Comparison of ENCODE assay signal across 9 cellular contexts in genomic region chr17:47905221-47905733, GRCh38. TPM values are rescaled to one million over a fixed set of nuclear protein-coding genes. Genes with fewer than 3 reads are reported as not detected.
DNase-seq lines count a peak whose midpoint lies in the region; ATAC-seq and TF ChIP-seq lines count a peak whose summit lies in the region.
"Had no signal": no experiment of that assay in that cellular context is flagged by ENCODE, and none has a peak within 500 bp of the region (broad histone marks: within the 10 kb centered on the region; RNA-seq: fewer than 3 reads in every experiment).

No MANE protein-coding gene starts in this region.

- H3K9me3 ChIP-seq in AG04450 (ENCODE audit: control insufficient read depth, insufficient read depth, low read length) (no peaks in the 10 kb centered on the region), osteoblast (ENCODE audit: low read depth, low read length) (no peaks in the 10 kb centered on the region)

- H3K27me3 ChIP-seq in AG04450 (ENCODE audit: control insufficient read depth, insufficient read depth, low read length) = no peaks in the 10 kb centered on the region
- H3K27me3 ChIP-seq in osteoblast (ENCODE audit: insufficient read depth, low read length) = no peaks in the 10 kb centered on the region

- peaks cover 42% of the 10 kb centered on the region for H3K79me2 ChIP-seq in osteoblast (ENCODE audit: insufficient read depth, low read length)

- H3K4me2 ChIP-seq in osteoblast (ENCODE audit: insufficient read depth, low read length) = peak overlapping the region; percentile 59

- H3K27ac ChIP-seq in AG04450 (ENCODE audit: low read depth, low read length) (peak overlapping the region; percentile 68), osteoblast (ENCODE audit: low read depth, low read length) (peak overlapping the region; percentile 52)

- CTCF ChIA-PET in AG04450 (lab: Charles Lee) = interaction anchor here (0.6 to 1.6 kb wide), 3 partner anchors 15 to 64 kb away, joined by 3 to 7 read pairs (median 4); partner anchors contain the start of gene SCRN2

- TF ChIP-seq CTCF in AG04450 (IDR thresholded peaks at IDR 0.05; ENCODE audit: low read depth, low read length) = no peak
- no peak for TF ChIP-seq CTCF in foreskin fibroblast (IDR thresholded peaks at IDR 0.05; ENCODE audit: low read depth, low read length)
- TF ChIP-seq CTCF in osteoblast (IDR thresholded peaks at IDR 0.05; ENCODE audit: extremely low read depth, low read depth, low read length) = no peak

- POLR2A ChIA-PET in AG04450 (lab: Yijun Ruan, JAX) = interaction anchor here (0.7 to 1.9 kb wide), 3 partner anchors 10 to 65 kb away, joined by 3 to 9 read pairs (median 3); partner anchors contain the start of genes CDK5RAP3 and SP2

- no peaks in the 10 kb centered on the region for H4K20me1 ChIP-seq in osteoblast (ENCODE audit: insufficient read depth, low read length)

- ATAC-seq in HG02970 (IDR thresholded peaks at IDR 0.05; ENCODE audit: low FRiP score, unreplicated experiment) = no peak
- no peak for ATAC-seq in HG03520 (IDR thresholded peaks at IDR 0.05; ENCODE audit: unreplicated experiment)

- H2AFZ ChIP-seq in osteoblast (ENCODE audit: low read length) = peak overlapping the region; percentile 33

- peaks cover 40% of the 10 kb centered on the region for H3K4me1 ChIP-seq in osteoblast (ENCODE audit: insufficient read depth, low read length)

- H3K4me3 ChIP-seq in AG04450 (ENCODE audit: low read depth, low read length) = no peak overlapping the region
- H3K4me3 ChIP-seq in foreskin fibroblast (ENCODE audit: low read depth in 1 of 2, low read length in 2 of 2) = no peak overlapping the region
- no peak overlapping the region for H3K4me3 ChIP-seq in osteoblast (ENCODE audit: insufficient read depth, low read length)

- peak; percentile 46 for DNase-seq in AG04450 (ENCODE audit: low read depth, low spot score)
- DNase-seq in amniotic stem cell (lab: John Stamatoyannopoulos, UW) = peak; percentile 56
- peak; percentile 62 to 87 for DNase-seq in foreskin fibroblast
- DNase-seq in osteoblast (ENCODE audit: insufficient read length, low spot score, missing footprints) = no peak
- DNase-seq in activated CD4-positive, CD25-positive, alpha-beta regulatory T cell treated with anti-CD3 and anti-CD28 coated beads, Interleukin-2, amount 50 U/mL, for 72 hours = no peak
- DNase-seq in COR-L47 (lab: John Stamatoyannopoulos, UW) = no peak

- no peaks in the 10 kb centered on the region for H3K36me3 ChIP-seq in osteoblast (ENCODE audit: insufficient read depth, low read length)

RNA-seq across cellular contexts. Expression of gene SP2, which starts 9.2 kb away (rescaled TPM):
- 2.7 and 3.9 TPM in 2 replicates for polyA plus RNA-seq in AG04450 (2011; rRNA removed)
- 2.3 and 3.0 TPM in 2 replicates for polyA minus RNA-seq in AG04450 (2011; rRNA and poly(A)+ RNA removed)
- 2.4 and 2.5 TPM in 2 replicates for total RNA-seq in osteoblast

RNA-seq across cellular contexts. Expression of gene PNPO, which starts 36.1 kb away (rescaled TPM):
- 14.5 and 15.2 TPM in 2 replicates for polyA plus RNA-seq in AG04450 (2011; rRNA removed)
- 23.8 and 32.6 TPM in 2 replicates for polyA minus RNA-seq in AG04450 (2011; rRNA and poly(A)+ RNA removed)
- total RNA-seq in osteoblast = 31.5 and 32.4 TPM in 2 replicates

RNA-seq across cellular contexts. Expression of gene PRR15L, which starts 52.4 kb away (rescaled TPM):
- polyA plus RNA-seq in AG04450 (2011; rRNA removed) = not detected in 2 replicates
- not detected in 2 replicates for polyA minus RNA-seq in AG04450 (2011; rRNA and poly(A)+ RNA removed)
- total RNA-seq in osteoblast = not detected in 2 replicates
- total RNA-seq: NCI-H460 had no signal

RNA-seq across cellular contexts. Expression of gene SP6, which starts 54.3 kb away (rescaled TPM):
- polyA plus RNA-seq in AG04450 (2011; rRNA removed) = 0.04 and 0.05 TPM in 2 replicates
- polyA minus RNA-seq in AG04450 (2011; rRNA and poly(A)+ RNA removed) = 0.09 and 0.37 TPM in 2 replicates
- total RNA-seq in osteoblast = under 0.01 TPM in 2 replicates

Comparison
In these comparisons a context has a peak if more than half of its experiments do, and no peak if none do; other contexts are left out.
1. DNase-seq: peak in AG04450 (single experiment), amniotic stem cell (single experiment) and foreskin fibroblast (2 of 2); none in osteoblast (single experiment), activated CD4-positive, CD25-positive, alpha-beta regulatory T cell treated with anti-CD3 and anti-CD28 coated beads, Interleukin-2, amount 50 U/mL, for 72 hours (single experiment) and COR-L47 (single experiment).